Comparison of ENCODE assay signal across 8 cellular contexts in genomic region chr12:3199551-3200031, GRCh38.
A peak's percentile ranks its signal among the peaks of the same experiment; 100 is the strongest.
DNase-seq lines count a peak whose midpoint lies in the region; ATAC-seq and TF ChIP-seq lines count a peak whose summit lies in the region.

No MANE protein-coding gene starts in this region.

- H3K9me3 ChIP-seq in left lung = no peaks in the 10 kb centered on the region
- no peaks in the 10 kb centered on the region for H3K9me3 ChIP-seq in transverse colon

- peaks cover 6 to 40% of the 10 kb centered on the region in 2 donors for H3K27me3 ChIP-seq in left lung
- H3K27me3 ChIP-seq in transverse colon = peaks cover 45% of the 10 kb centered on the region

- in situ Hi-C loops in transverse colon (cut with MboI; ENCODE audit: low pct_ligation_motif_present in 1 of 4, low pct_unique_long_range_greater_than_20kb in 1 of 4, low sequenced_read_pairs in 3 of 4) = no loop called here

- ATAC-seq in left lung (peak; percentile 42), GM19467 (IDR thresholded peaks at IDR 0.05; ENCODE audit: unreplicated experiment) (no peak)

- TF ChIP-seq EP300 in transverse colon (IDR thresholded peaks at IDR 0.05; ENCODE audit: low read depth) = no peak

- H3K4me3 ChIP-seq in cardiac fibroblast (replicated peaks in 1 of 2; ENCODE audit: low read depth in 2 of 2, low read length in 2 of 2) (peak overlapping the region; percentile 50 to 55), left lung (peak overlapping the region; percentile 27), transverse colon (peak overlapping the region in 3 of 4 donors; percentile 24 to 53 (median 40))

- no peak for TF ChIP-seq CTCF in cardiac fibroblast (IDR thresholded peaks at IDR 0.05; ENCODE audit: low read depth, low read length)
- no peak for TF ChIP-seq CTCF in left lung (IDR thresholded peaks at IDR 0.05)
- TF ChIP-seq CTCF in transverse colon (IDR thresholded peaks at IDR 0.05) = no peak

- intact Hi-C loops in left lung (cut with DNase I) (loop anchor here in 1 of 2 donors (10.0 kb wide), 1 partner anchor 65 kb away; no protein-coding TSS in a partner anchor), transverse colon (cut with DNase I; ENCODE audit: low total_unique reads) (no loop called here)

- TF ChIP-seq POLR2A in transverse colon (IDR thresholded peaks at IDR 0.05) = no peak

- DNase-seq in NCI-H524 (lab: John Stamatoyannopoulos, UW) (peak; percentile 44 to 69), NCI-H524 treated with DMSO at 0.1 percent for 48 hours (lab: John Stamatoyannopoulos, UW) (no peak), cardiac fibroblast (ENCODE audit: low read depth in 2 of 2) (peak; percentile 37 to 47), left lung (no peak), transverse colon (no peak), epidermal melanocyte (ENCODE audit: insufficient read length, low spot score) (no peak), midbrain (lab: John Stamatoyannopoulos, UW) (no peak)

- H3K36me3 ChIP-seq in left lung (no peaks in the 10 kb centered on the region), transverse colon (no peaks in the 10 kb centered on the region)

- peaks cover 12 to 36% of the 10 kb centered on the region in 2 donors for H3K4me1 ChIP-seq in left lung
- peaks cover 4 to 24% (median 19%) of the 10 kb centered on the region in 4 donors for H3K4me1 ChIP-seq in transverse colon

- 2 to 4% methylated on average over 8 to 42 of the region's 45 CpGs for WGBS in transverse colon (ENCODE audit: low coverage in 1 of 2), 2 donors

- H3K27ac ChIP-seq in left lung = no peak overlapping the region
- no peak overlapping the region for H3K27ac ChIP-seq in transverse colon

Comparison
In these comparisons a context has a peak if more than half of its experiments do, and no peak if none do; other contexts are left out.
1. DNase-seq: peak in NCI-H524 (2 of 2) and cardiac fibroblast (2 of 2); none in NCI-H524 treated with DMSO at 0.1 percent for 48 hours (single experiment), left lung (0 of 2), transverse colon (single experiment), epidermal melanocyte (single experiment) and midbrain (single experiment).
2. Peak in every context shown above with its lines, with median percentiles within 50 percentile points of each other: H3K4me3 ChIP-seq.